ENCODE assay signal across 8 cellular contexts in genomic region chr9:114098021-114098659, GRCh38. TPM values are rescaled to one million over a fixed set of nuclear protein-coding genes. Genes with fewer than 3 reads are reported as not detected.
DNase-seq lines count a peak whose midpoint lies in the region; ATAC-seq and TF ChIP-seq lines count a peak whose summit lies in the region.

No MANE protein-coding gene starts in this region.

- peak; percentile 69 for ATAC-seq in Right ventricle myocardium inferior
- peak; percentile 48 for ATAC-seq in activated naive CD8-positive, alpha-beta T cell treated with anti-CD3 and anti-CD28 coated beads, Interleukin-2, amount 50 U/mL, for 24 hours

- TF ChIP-seq POLR2A in spleen (IDR thresholded peaks at IDR 0.05): no peak

- H3K4me1 Mint-ChIP-seq in activated naive CD8-positive, alpha-beta T cell treated with anti-CD3 and anti-CD28 coated beads, Interleukin-2, amount 50 U/mL, for 24 hours: peaks cover 7% of the 10 kb centered on the region

- peaks cover 0 to 32% (median 16%) of the 10 kb centered on the region in 6 donors for H3K4me1 ChIP-seq in spleen

- H3K4me3 ChIP-seq in spleen: peak overlapping the region; percentile 9 to 69 (median 39)

- WGBS in spleen, 5 donors: 0 to 4% (median 2%) methylated on average over 2 to 62 of the region's 62 CpGs

- peaks cover 0 to 17% (median 9%) of the 10 kb centered on the region in 8 donors for H3K9me3 ChIP-seq in spleen

- H3K4me3 Mint-ChIP-seq in activated naive CD8-positive, alpha-beta T cell treated with anti-CD3 and anti-CD28 coated beads, Interleukin-2, amount 50 U/mL, for 24 hours: no peak overlapping the region

- peaks cover 0 to 65% (median 21%) of the 10 kb centered on the region in 7 donors for H3K27me3 ChIP-seq in spleen (replicated peaks in 1 of 7)

- intact Hi-C loops in Right ventricle myocardium inferior (cut with DNase I) (no loop called here), cardiac septum (cut with DNase I) (no loop called here), spleen (cut with DNase I; ENCODE audit: low total_unique reads) (no loop called here)

- no peak overlapping the region for H3K27ac Mint-ChIP-seq in activated naive CD8-positive, alpha-beta T cell treated with anti-CD3 and anti-CD28 coated beads, Interleukin-2, amount 50 U/mL, for 24 hours

- peaks cover 33% of the 10 kb centered on the region for H3K27me3 Mint-ChIP-seq in activated naive CD8-positive, alpha-beta T cell treated with anti-CD3 and anti-CD28 coated beads, Interleukin-2, amount 50 U/mL, for 24 hours

- H3K36me3 ChIP-seq in spleen: no peaks in the 10 kb centered on the region

- no peaks in the 10 kb centered on the region for H3K36me3 Mint-ChIP-seq in activated naive CD8-positive, alpha-beta T cell treated with anti-CD3 and anti-CD28 coated beads, Interleukin-2, amount 50 U/mL, for 24 hours (ENCODE audit: low read depth)

- DNase-seq in Right ventricle myocardium inferior (ENCODE audit: missing footprints) (no peak), cardiac septum (ENCODE audit: low spot score) (no peak), iPS-NIHi11 (ENCODE audit: low spot score) (peak; percentile 92), spleen (no peak), cerebellar cortex (ENCODE audit: low spot score) (no peak), NAMALWA (ENCODE audit: low spot score) (no peak), NCI-H446 treated with DMSO at 0.1 percent for 48 hours (lab: John Stamatoyannopoulos, UW) (no peak)
- DNase-seq in activated naive CD8-positive, alpha-beta T cell treated with anti-CD3 and anti-CD28 coated beads, Interleukin-2, amount 50 U/mL, for 24 hours: peak; percentile 14

- no peak for TF ChIP-seq CTCF in spleen (IDR thresholded peaks at IDR 0.05 in 8 of 11, conservative IDR thresholded peaks at IDR 0.05 in 3 of 11)

- peaks cover 7% of the 10 kb centered on the region for H3K9me3 Mint-ChIP-seq in activated naive CD8-positive, alpha-beta T cell treated with anti-CD3 and anti-CD28 coated beads, Interleukin-2, amount 50 U/mL, for 24 hours

- H3K27ac ChIP-seq in spleen: no peak overlapping the region

RNA-seq across cellular contexts. Expression of gene KIF12, which starts 1.0 kb away (rescaled TPM):
- not detected for total RNA-seq in Right ventricle myocardium inferior
- total RNA-seq in cardiac septum: not detected
- 1 to 10 TPM in 2 of 7 donors, not detected in 5; 1.0 to 1.5 TPM for total RNA-seq in spleen
- polyA plus RNA-seq in spleen: under 1 TPM; 0.20 to 0.26 (median 0.23) TPM

RNA-seq across cellular contexts. Expression of gene AMBP, which starts 20.0 kb away (rescaled TPM):
- total RNA-seq in Right ventricle myocardium inferior (not detected), cardiac septum (not detected), spleen (1 to 10 TPM in 1 of 7 donors, not detected in 6; 1.6 TPM)
- polyA plus RNA-seq in spleen: under 1 TPM in 2 of 3 donors, not detected in 1; 0.09 to 0.12 TPM

RNA-seq across cellular contexts. Expression of gene COL27A1, which starts 57.2 kb away (rescaled TPM):
- 9.8 TPM for total RNA-seq in Right ventricle myocardium inferior
- 12.8 TPM for total RNA-seq in cardiac septum
- 10 to 100 TPM in 4 of 7 donors, 1 to 10 TPM in 3; 2.3 to 23.4 (median 10.4) TPM for total RNA-seq in spleen
- polyA plus RNA-seq in spleen: 1 to 10 TPM; 2.1 to 8.1 (median 3.0) TPM

Comparison
In these comparisons a context has a peak if more than half of its experiments do, and no peak if none do; other contexts are left out.
1. DNase-seq: peak in activated naive CD8-positive, alpha-beta T cell treated with anti-CD3 and anti-CD28 coated beads, Interleukin-2, amount 50 U/mL, for 24 hours (single experiment) and iPS-NIHi11 (single experiment); none in Right ventricle myocardium inferior (single experiment), cardiac septum (single experiment), spleen (single experiment), cerebellar cortex (single experiment), NAMALWA (single experiment) and NCI-H446 treated with DMSO at 0.1 percent for 48 hours (single experiment).